8 cellular contexts compared by ENCODE assay signal in the genomic region with DNA sequence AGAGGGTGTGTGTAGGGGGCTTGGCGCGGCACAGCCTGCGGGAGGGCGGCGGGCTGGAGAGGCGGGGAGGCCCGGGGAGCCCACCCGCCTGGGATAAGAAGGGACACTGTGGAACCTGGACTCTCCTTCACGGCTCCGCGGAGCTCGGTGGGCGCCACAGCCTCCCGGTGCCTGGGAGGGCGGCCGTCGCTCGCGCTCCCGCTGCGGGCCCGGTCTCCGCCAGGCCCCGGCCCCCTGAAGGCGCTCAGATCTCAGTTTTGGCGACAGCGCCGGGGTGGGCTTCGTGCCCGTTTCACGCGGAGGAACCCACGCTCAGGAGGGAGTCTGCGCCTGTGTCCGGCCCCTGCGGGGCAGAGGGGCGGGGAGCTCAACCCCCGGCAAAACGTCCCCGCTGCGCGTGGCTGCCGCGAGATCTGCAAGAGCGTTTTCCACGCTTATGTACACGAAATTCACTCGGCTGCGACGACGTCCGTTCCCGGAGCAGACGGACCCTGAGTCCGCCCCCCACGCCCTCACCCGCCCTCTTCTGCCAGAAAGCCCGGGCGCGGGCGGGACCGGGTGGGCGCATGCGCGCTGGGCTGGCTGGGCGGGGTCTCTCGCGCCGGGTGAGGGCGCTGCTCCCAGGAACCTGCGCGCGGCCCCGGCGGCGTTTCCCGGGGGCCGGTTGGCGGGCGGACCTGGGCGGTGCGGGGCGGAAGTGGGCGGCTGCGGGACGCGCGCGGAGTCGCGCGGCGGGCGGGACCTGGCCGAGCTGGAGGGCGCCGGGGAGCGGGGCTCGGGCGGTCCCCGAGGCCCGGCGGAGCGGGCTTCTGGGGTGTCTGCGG. TPM values are rescaled to one million over a fixed set of nuclear protein-coding genes. Genes with fewer than 3 reads are reported as not detected.
DNase-seq lines count a peak whose midpoint lies in the region; ATAC-seq and TF ChIP-seq lines count a peak whose summit lies in the region.

A gene (plus strand): TSS at position 704 of the 824 bp plus-strand sequence.

- H3K27ac ChIP-seq in left ventricle myocardium inferior (replicated peaks) (peak within 1 kb of the TSS; percentile 93), psoas muscle (peak within 1 kb of the TSS; percentile 80), urinary bladder (ENCODE audit: low read depth) (peak within 1 kb of the TSS; percentile 70)

- WGBS in psoas muscle, 3 donors = 1% methylated on average over 81 to 105 of the region's 105 CpGs
- under 1% methylated on average over 105 of the region's 105 CpGs for WGBS in urinary bladder

- peak within 1 kb of the TSS; percentile 56 for H3K27ac Mint-ChIP-seq in T-helper 17 cell

- peak within 1 kb of the TSS; percentile 88 for H3K4me3 Mint-ChIP-seq in T-helper 17 cell

- peak; percentile 100 for DNase-seq in GM13977 (ENCODE audit: low spot score)
- peak; percentile 49 for DNase-seq in NCI-H1436 treated with DMSO at 0.1 percent for 48 hours (lab: John Stamatoyannopoulos, UW)
- DNase-seq in T-helper 17 cell = peak; percentile 96 to 99 (median 98)
- DNase-seq in amniotic stem cell (lab: John Stamatoyannopoulos, UW) = peak; percentile 69
- DNase-seq in left ventricle myocardium inferior = peak; percentile 95
- peak; percentile 94 to 97 for DNase-seq in psoas muscle

- no peaks in the 10 kb centered on the region for H3K36me3 Mint-ChIP-seq in T-helper 17 cell (ENCODE audit: low read depth)

- H3K9me3 ChIP-seq in T-helper 17 cell (ENCODE audit: control insufficient read depth, low read length, poor library complexity, severe bottlenecking) (no peaks in the 10 kb centered on the region), left ventricle myocardium inferior (replicated peaks) (no peaks in the 10 kb centered on the region), psoas muscle (no peaks in the 10 kb centered on the region)

- in situ Hi-C loops in GM13977 (cut with MboI; ENCODE audit: low pct_unique_long_range_greater_than_20kb, low sequenced_read_pairs, unreplicated experiment) = no loop called here

- ATAC-seq in HG02798 (IDR thresholded peaks at IDR 0.05; ENCODE audit: poor library complexity, unreplicated experiment) = peak; percentile 85
- peak; percentile 94 for ATAC-seq in T-helper 17 cell
- ATAC-seq in psoas muscle = peak; percentile 92 to 94 (median 92)

- H3K4me3 ChIP-seq in left ventricle myocardium inferior (peak within 1 kb of the TSS; percentile 93), psoas muscle (peak within 1 kb of the TSS; percentile 98), urinary bladder (ENCODE audit: low read depth, low read length) (peak within 1 kb of the TSS; percentile 98)

- H3K36me3 ChIP-seq in left ventricle myocardium inferior = peaks cover 33% of the 10 kb centered on the region
- peaks cover 0 to 35% of the 10 kb centered on the region in 2 donors for H3K36me3 ChIP-seq in psoas muscle (ENCODE audit: insufficient read depth in 1 of 2, low read depth in 1 of 2)
- H3K36me3 ChIP-seq in urinary bladder (ENCODE audit: insufficient read depth) = no peaks in the 10 kb centered on the region

- intact Hi-C loops in left ventricle myocardium inferior (cut with micrococcal nuclease) (no loop called here), psoas muscle (cut with DNase I) (no loop called here)

- H3K4me1 ChIP-seq in left ventricle myocardium inferior (peaks cover 54% of the 10 kb centered on the region), psoas muscle (peaks cover 14% of the 10 kb centered on the region), urinary bladder (ENCODE audit: insufficient read depth) (no peaks in the 10 kb centered on the region)

- H3K27me3 ChIP-seq in left ventricle myocardium inferior (ENCODE audit: low read depth) (no peaks in the 10 kb centered on the region), psoas muscle (ENCODE audit: insufficient read depth in 3 of 3, low read length in 2 of 3) (no peaks in the 10 kb centered on the region)

- no peaks in the 10 kb centered on the region for H3K27me3 Mint-ChIP-seq in T-helper 17 cell

- H3K4me1 Mint-ChIP-seq in T-helper 17 cell = peaks cover 10% of the 10 kb centered on the region

- TF ChIP-seq CTCF in GM13977 (IDR thresholded peaks at IDR 0.05; ENCODE audit: extremely low read depth, insufficient read depth, missing control alignments) (no peak), left ventricle myocardium inferior (IDR thresholded peaks at IDR 0.05; ENCODE audit: borderline replicate concordance) (peak; percentile 28), psoas muscle (IDR thresholded peaks at IDR 0.05) (no peak)

RNA-seq across cellular contexts. Expression of the gene that starts here (rescaled TPM):
- 10 to 100 TPM; 33.2 to 37.8 TPM for total RNA-seq in T-helper 17 cell
- 35.2 TPM for total RNA-seq in left ventricle myocardium inferior
- total RNA-seq in psoas muscle = 10 to 100 TPM; 39.1 to 53.7 (median 42.8) TPM
- polyA plus RNA-seq in psoas muscle = 10 to 100 TPM; 43.2 to 74.3 (median 58.5) TPM
- total RNA-seq in urinary bladder = 28.9 TPM
- 64.2 TPM for polyA plus RNA-seq in urinary bladder

Comparison
In these comparisons a context has a peak if more than half of its experiments do, and no peak if none do; other contexts are left out.
1. Peak in every context shown above with its lines: DNase-seq, ATAC-seq, H3K4me3 ChIP-seq and H3K27ac ChIP-seq.
2. DNase-seq: peak in every context shown above with its lines; median percentile 100 in GM13977; 98 in T-helper 17 cell; 96 in psoas muscle; 95 in left ventricle myocardium inferior; 69 in amniotic stem cell; 49 in NCI-H1436 treated with DMSO at 0.1 percent for 48 hours.